ENCODE assay signal across 20 cellular contexts in genomic region chr3:66298591-66298990, GRCh38.
DNase-seq lines count a peak whose midpoint lies in the region; ATAC-seq and FAIRE-seq lines count a peak whose summit lies in the region.
"Had no signal": no experiment of that assay in that cellular context is flagged by ENCODE, and none has a peak within 500 bp of the region (broad histone marks: within the 10 kb centered on the region; RNA-seq: fewer than 3 reads in every experiment).

No MANE protein-coding gene starts in this region.

- H3K9me3 Mint-ChIP-seq in activated naive CD4-positive, alpha-beta T cell treated with anti-CD3 and anti-CD28 coated beads, Interleukin-2, amount 50 U/mL, for 24 hours, result no peaks in the 10 kb centered on the region
- no peaks in the 10 kb centered on the region for H3K9me3 Mint-ChIP-seq in T-cell
- no peaks in the 10 kb centered on the region for H3K9me3 Mint-ChIP-seq in immature natural killer cell

- in situ Hi-C loops in G401 (cut with HindIII; ENCODE audit: low sequenced_read_pairs), result no loop called here

- WGBS in small intestine, 3 donors, result 6 to 37% (median 29%) methylated on average over 1 of the region's 1 CpG

- peaks cover 0 to 4% of the 10 kb centered on the region in 2 donors for H3K4me1 ChIP-seq in small intestine (ENCODE audit: control insufficient read depth in 2 of 2, insufficient read depth in 1 of 2, low read depth in 1 of 2, low read length in 1 of 2)
- H3K4me1 ChIP-seq: colonic mucosa, SJSA1, testis had no signal

- peak in 1 of 4 experiments; percentile 19 for ATAC-seq in T-cell (replicated peaks in 1 of 4)
- ATAC-seq in HG02973 (IDR thresholded peaks at IDR 0.05; ENCODE audit: unreplicated experiment), result no peak
- ATAC-seq: GM12878 had no signal

- POLR2A ChIA-PET in T-cell (lab: Charles Lee), result interaction anchor here in 1 of 2 donors (0.6 to 1.3 kb wide), 4 partner anchors 40 to 191 kb away, joined by 3 to 7 read pairs (median 3); no protein-coding TSS in a partner anchor

- H3K9me3 ChIP-seq in small intestine (ENCODE audit: control insufficient read depth, low read depth), result no peaks in the 10 kb centered on the region
- H3K9me3 ChIP-seq: colonic mucosa, ovary, SJSA1, testis had no signal

- no peak for FAIRE-seq in small intestine (lab: Jason Lieb, UNC)
- FAIRE-seq: GM12878 had no signal

- no peaks in the 10 kb centered on the region for H3K27me3 Mint-ChIP-seq in activated naive CD4-positive, alpha-beta T cell treated with anti-CD3 and anti-CD28 coated beads, Interleukin-2, amount 50 U/mL, for 24 hours
- H3K27me3 Mint-ChIP-seq in T-cell (no peaks in the 10 kb centered on the region), immature natural killer cell (ENCODE audit: low read depth in 3 of 3) (peaks cover 0 to 12% (median 10%) of the 10 kb centered on the region in 3 donors)

- CTCF ChIA-PET in T-cell (lab: Charles Lee), result interaction anchor here in 1 of 2 donors (1.2 to 1.8 kb wide), 5 partner anchors 13 to 95 kb away, joined by 3 to 7 read pairs (median 5); no protein-coding TSS in a partner anchor

- peaks cover 71% of the 10 kb centered on the region for H3K4me1 Mint-ChIP-seq in activated naive CD4-positive, alpha-beta T cell treated with anti-CD3 and anti-CD28 coated beads, Interleukin-2, amount 50 U/mL, for 24 hours
- H3K4me1 Mint-ChIP-seq in T-cell, result peaks cover 65 to 67% (median 66%) of the 10 kb centered on the region in 3 donors
- H3K4me1 Mint-ChIP-seq in immature natural killer cell, result peaks cover 31 to 44% of the 10 kb centered on the region in 2 donors

- H3K4me3 ChIP-seq in small intestine (ENCODE audit: low read depth in 1 of 2, low read length in 2 of 2), result no peak overlapping the region
- H3K4me3 ChIP-seq: colonic mucosa, GM12878, ovary, PC-9, SJSA1, testis had no signal

- DNase-seq in activated naive CD4-positive, alpha-beta T cell treated with anti-CD3 and anti-CD28 coated beads, Interleukin-2, amount 50 U/mL, for 16 hours, result no peak
- DNase-seq in T-cell, result no peak
- DNase-seq in immature natural killer cell, result peak in 2 of 3 donors; percentile 37 to 45
- DNase-seq in small intestine, result peak; percentile 18
- DNase-seq in G401 (ENCODE audit: low spot score), result no peak
- no peak for DNase-seq in NAMALWA (ENCODE audit: low spot score)
- DNase-seq: activated T-cell treated with anti-CD3 and anti-CD28 coated beads, Interleukin-2, amount 50 U/mL, for 48 hours; colonic mucosa; hippocampal formation; kidney glomerular epithelial cell; NCI-H2081 treated with DMSO at 0.1 percent for 48 hours; NCI-H524 treated with DMSO at 0.1 percent for 48 hours; ovary; PC-9; stimulated activated CD4-positive, alpha-beta T cell treated with anti-CD3 and anti-CD28 coated beads, Interleukin-4, amount 100 ng/mL, for 24 hours; testis had no signal

- peaks cover 4% of the 10 kb centered on the region for H3K36me3 Mint-ChIP-seq in activated naive CD4-positive, alpha-beta T cell treated with anti-CD3 and anti-CD28 coated beads, Interleukin-2, amount 50 U/mL, for 24 hours
- H3K36me3 Mint-ChIP-seq in T-cell (peaks cover 7% of the 10 kb centered on the region), immature natural killer cell (peaks cover 0 to 3% (median 3%) of the 10 kb centered on the region in 3 donors)

- H3K36me3 ChIP-seq in small intestine (ENCODE audit: control insufficient read depth in 2 of 2, insufficient read depth in 2 of 2, low read length in 2 of 2), result no peaks in the 10 kb centered on the region
- H3K36me3 ChIP-seq: colonic mucosa, ovary, SJSA1 had no signal

- no peak overlapping the region for H3K27ac ChIP-seq in small intestine (ENCODE audit: low read depth in 1 of 2, low read length in 1 of 2)
- H3K27ac ChIP-seq: colonic mucosa, ovary, PC-9, SJSA1, testis had no signal

- no peaks in the 10 kb centered on the region for H3K27me3 ChIP-seq in small intestine (ENCODE audit: control insufficient read depth in 2 of 2, insufficient read depth in 2 of 2, low read length in 2 of 2)
- H3K27me3 ChIP-seq: colonic mucosa, ovary, SJSA1, testis had no signal

- H3K27ac Mint-ChIP-seq in activated naive CD4-positive, alpha-beta T cell treated with anti-CD3 and anti-CD28 coated beads, Interleukin-2, amount 50 U/mL, for 24 hours, result peak overlapping the region; percentile 57
- H3K27ac Mint-ChIP-seq in T-cell (peak overlapping the region; percentile 91), immature natural killer cell (peak overlapping the region in 4 of 6 donors; percentile 94 to 99 (median 98))

- no peak overlapping the region for H3K4me3 Mint-ChIP-seq in activated naive CD4-positive, alpha-beta T cell treated with anti-CD3 and anti-CD28 coated beads, Interleukin-2, amount 50 U/mL, for 24 hours
- H3K4me3 Mint-ChIP-seq in T-cell, result no peak overlapping the region
- H3K4me3 Mint-ChIP-seq in immature natural killer cell, result peak overlapping the region in 4 of 5 donors; percentile 31 to 70 (median 54)

Comparison
In these comparisons a context has a peak if more than half of its experiments do, and no peak if none do; other contexts are left out.
1. H3K4me3 Mint-ChIP-seq: peak in immature natural killer cell (4 of 5); none in activated naive CD4-positive, alpha-beta T cell treated with anti-CD3 and anti-CD28 coated beads, Interleukin-2, amount 50 U/mL, for 24 hours (single experiment) and T-cell (0 of 3).
2. DNase-seq: peak in immature natural killer cell (2 of 3) and small intestine (single experiment); none in activated naive CD4-positive, alpha-beta T cell treated with anti-CD3 and anti-CD28 coated beads, Interleukin-2, amount 50 U/mL, for 16 hours (single experiment), T-cell (0 of 34), G401 (single experiment) and NAMALWA (single experiment).
3. Peak in every context shown above with its lines, with median percentiles within 50 percentile points of each other: H3K27ac Mint-ChIP-seq.